Comparison of ENCODE assay signal across 8 cellular contexts in the genomic region with DNA sequence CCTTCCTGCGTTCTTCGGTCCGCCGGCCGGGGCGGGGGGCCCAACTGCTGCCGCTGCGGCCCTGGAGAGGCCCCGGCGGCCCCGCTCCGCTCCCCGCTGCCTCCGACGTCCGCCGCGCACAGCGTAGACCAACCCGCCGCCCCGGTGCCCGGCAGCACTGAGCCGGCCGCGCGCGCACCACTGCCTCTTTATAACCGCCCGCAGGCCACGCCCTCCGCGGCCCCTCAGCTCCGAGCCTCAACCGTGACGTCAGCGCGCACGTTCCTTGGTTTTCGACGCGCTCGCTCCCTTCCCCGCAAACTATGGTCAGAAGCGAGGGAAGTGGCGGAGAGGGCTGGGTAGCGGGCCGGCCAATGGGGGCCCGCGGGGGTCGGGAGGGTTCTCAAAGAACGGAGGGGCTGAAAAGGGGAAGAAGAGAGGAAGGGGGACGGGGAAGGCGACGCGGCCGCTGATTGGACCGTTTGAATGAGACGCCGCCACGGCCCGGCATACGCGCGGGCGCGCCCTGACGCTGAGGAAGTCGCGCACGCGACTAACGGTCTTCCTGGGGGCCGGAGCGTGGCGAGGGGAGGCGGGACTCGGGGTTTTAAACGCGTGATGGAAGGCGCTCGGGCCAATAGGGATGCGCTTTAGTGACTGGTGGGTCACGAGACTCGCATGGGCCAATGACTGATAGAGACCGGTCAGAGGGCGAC. TPM values are rescaled to one million over a fixed set of nuclear protein-coding genes. Genes with fewer than 3 reads are reported as not detected.
DNase-seq lines count a peak whose midpoint lies in the region; ATAC-seq and TF ChIP-seq lines count a peak whose summit lies in the region.

TSS of gene UBE2S (minus strand) at position 164 of the 695 bp plus-strand sequence. CDS start 199 bp downstream, outside the sequence.

- H3K4me3 Mint-ChIP-seq in IgD-negative memory B cell: peak within 1 kb of the TSS; percentile 87 to 97 (median 94)

- no peaks in the 10 kb centered on the region for H3K9me3 ChIP-seq in mucosa of descending colon

- H3K4me1 ChIP-seq in mucosa of descending colon (ENCODE audit: low read depth): peaks cover 12% of the 10 kb centered on the region

- intact Hi-C loops in mucosa of descending colon (cut with DNase I, micrococcal nuclease): no loop called here

- H3K27ac Mint-ChIP-seq in IgD-negative memory B cell: peak within 1 kb of the TSS; percentile 93 to 99 (median 98)

- TF ChIP-seq CTCF in epithelial cell of esophagus (IDR thresholded peaks at IDR 0.05; ENCODE audit: insufficient read depth, low read depth, low read length, missing control alignments): no peak
- no peak for TF ChIP-seq CTCF in mucosa of descending colon (IDR thresholded peaks at IDR 0.05)

- H3K4me3 ChIP-seq in epithelial cell of esophagus (ENCODE audit: low read length) (peak within 1 kb of the TSS; percentile 72), mucosa of descending colon (peak within 1 kb of the TSS; percentile 84)

- peaks cover 5% of the 10 kb centered on the region for H3K36me3 ChIP-seq in mucosa of descending colon (ENCODE audit: low read depth)

- peaks cover 8% of the 10 kb centered on the region for H3K36me3 Mint-ChIP-seq in IgD-negative memory B cell

- peaks cover 2 to 9% (median 6%) of the 10 kb centered on the region in 3 donors for H3K9me3 Mint-ChIP-seq in IgD-negative memory B cell

- DNase-seq in DMS 273 treated with DMSO at 0.1 percent for 48 hours (lab: John Stamatoyannopoulos, UW) (peak; percentile 98), OCI-M2 (lab: John Stamatoyannopoulos, UW; ENCODE audit: unreplicated experiment) (peak; percentile 95), activated T-cell treated with anti-CD3 and anti-CD28 coated beads for 4 hours (peak; percentile 90), epithelial cell of esophagus (ENCODE audit: low read depth) (peak; percentile 99), mucosa of descending colon (peak; percentile 98 to 99 (median 98))
- peak; percentile 94 for DNase-seq in stimulated activated CD8-positive, alpha-beta memory T cell treated with anti-CD3 and anti-CD28 coated beads, Interleukin-4, amount 100 ng/mL, for 24 hours (ENCODE audit: low read depth)

- H3K27me3 Mint-ChIP-seq in IgD-negative memory B cell: no peaks in the 10 kb centered on the region

- H3K4me1 Mint-ChIP-seq in IgD-negative memory B cell: peaks cover 14 to 25% (median 18%) of the 10 kb centered on the region in 3 donors

- ATAC-seq in GM21529 (IDR thresholded peaks at IDR 0.05; ENCODE audit: unreplicated experiment): peak; percentile 78
- peak; percentile 97 for ATAC-seq in mucosa of descending colon

RNA-seq across cellular contexts. Expression of gene UBE2S, which starts in this region (rescaled TPM):
- polyA plus RNA-seq in IgD-negative memory B cell: 37.6 TPM
- 10 to 100 TPM; 14.0 to 41.6 (median 23.0) TPM for total RNA-seq in mucosa of descending colon

Comparison
In these comparisons a context has a peak if more than half of its experiments do, and no peak if none do; other contexts are left out.
1. Peak in every context shown above with its lines: DNase-seq, ATAC-seq and H3K4me3 ChIP-seq.